In the genomic region with DNA sequence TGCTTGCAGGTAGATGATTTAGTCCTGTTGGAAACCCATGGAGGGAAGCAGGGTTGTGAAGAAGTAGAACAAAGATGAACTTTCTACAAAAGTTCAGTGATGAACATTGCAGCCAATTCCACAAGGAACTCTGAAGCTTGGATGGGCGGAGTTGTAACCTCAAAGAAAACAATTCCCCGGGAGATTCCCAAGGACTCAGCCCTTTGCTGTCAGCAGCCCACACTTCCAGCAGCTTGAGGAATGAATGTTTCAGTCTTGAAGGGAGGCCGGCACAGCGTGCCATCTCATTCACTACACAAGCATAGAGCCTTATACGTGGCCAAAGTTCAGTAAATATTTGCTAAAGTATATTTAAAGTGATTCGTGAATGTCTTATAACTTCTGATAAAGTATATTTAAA, we compare ENCODE assay signal across 24 cellular contexts.
A peak's percentile ranks its signal among the peaks of the same experiment; 100 is the strongest.
DNase-seq lines count a peak whose midpoint lies in the region; ATAC-seq, FAIRE-seq and TF ChIP-seq lines count a peak whose summit lies in the region.
"Had no signal": no experiment of that assay in that cellular context is flagged by ENCODE, and none has a peak within 500 bp of the region (broad histone marks: within the 10 kb centered on the region; RNA-seq: fewer than 3 reads in every experiment).

No MANE protein-coding gene starts in this region.

- POLR2A ChIA-PET in HEK293 (lab: Yijun Ruan, JAX) = no interaction called here

- CTCF ChIA-PET in HEK293 (lab: Yijun Ruan, JAX) = interaction anchor here (0.7 to 1.1 kb wide), 2 partner anchors 38 to 54 kb away, joined by 3 to 4 read pairs; no protein-coding TSS in a partner anchor

- no peak overlapping the region for H3K27ac ChIP-seq in HEK293 (ENCODE audit: extremely low read depth, low read depth, low read length)
- H3K27ac ChIP-seq: BLaER1, epithelial cell of prostate, heart right ventricle, neutrophil, RWPE1, skin epidermis, upper lobe of right lung had no signal

- no peak overlapping the region for H3K4me3 ChIP-seq in HEK293 (ENCODE audit: low read depth, low read length)
- H3K4me3 ChIP-seq: BLaER1, heart right ventricle, skin epidermis, upper lobe of right lung had no signal

- H3K9me3 Mint-ChIP-seq in chondrocyte (ENCODE audit: low read depth) = peaks cover 5% of the 10 kb centered on the region
- H3K9me3 Mint-ChIP-seq: activated naive CD4-positive, alpha-beta T cell treated with anti-CD3 and anti-CD28 coated beads, Interleukin-2, amount 50 U/mL, for 24 hours; activated T-helper 1 cell treated with anti-CD3 and anti-CD28 coated beads, Interleukin-12 subunit alpha, Interleukin-12 subunit beta, Interleukin-2, Interleukin-4 antibody, amounts not matched to agents 30 ng/mL and 10 ng/mL and 1 ng/mL, durations not matched to agents 14 hours and 24 hours and 36 hours had no signal

- H3K36me3 Mint-ChIP-seq in chondrocyte (ENCODE audit: low read depth) = peaks cover 6% of the 10 kb centered on the region
- H3K36me3 Mint-ChIP-seq: activated naive CD4-positive, alpha-beta T cell treated with anti-CD3 and anti-CD28 coated beads, Interleukin-2, amount 50 U/mL, for 24 hours had no signal

- TF ChIP-seq CTCF in HEK293 (tag by site-specific recombination; IDR thresholded peaks at IDR 0.05) = no peak
- no peak for TF ChIP-seq CTCF in chondrocyte (IDR thresholded peaks at IDR 0.05)

- H3K27ac Mint-ChIP-seq in chondrocyte (ENCODE audit: unreplicated experiment) = no peak overlapping the region
- H3K27ac Mint-ChIP-seq: activated naive CD4-positive, alpha-beta T cell treated with anti-CD3 and anti-CD28 coated beads, Interleukin-2, amount 50 U/mL, for 24 hours; activated T-helper 1 cell treated with anti-CD3 and anti-CD28 coated beads, Interleukin-12 subunit alpha, Interleukin-12 subunit beta, Interleukin-2, Interleukin-4 antibody, amounts not matched to agents 30 ng/mL and 10 ng/mL and 1 ng/mL, durations not matched to agents 14 hours and 24 hours and 36 hours had no signal

- H3K4me1 Mint-ChIP-seq in chondrocyte (ENCODE audit: low read depth) = peaks cover 28% of the 10 kb centered on the region
- H3K4me1 Mint-ChIP-seq: activated naive CD4-positive, alpha-beta T cell treated with anti-CD3 and anti-CD28 coated beads, Interleukin-2, amount 50 U/mL, for 24 hours had no signal

- peak; percentile 41 for DNase-seq in chondrocyte (ENCODE audit: low spot score)
- peak; percentile 8 for DNase-seq in kidney tubule cell (ENCODE audit: low spot score)
- DNase-seq in renal cortical epithelial cell (ENCODE audit: low read depth) = peak; percentile 4
- no peak for DNase-seq in urothelium cell line (ENCODE audit: low spot score)
- no peak for DNase-seq in islet precursor cell
- DNase-seq: anterior cingulate cortex; DMS79; heart right ventricle; NCI-H1092; NCI-H1930; NCI-H748 treated with DMSO at 0.1 percent for 48 hours; stimulated activated CD4-positive, alpha-beta T cell treated with anti-CD3 and anti-CD28 coated beads, Interleukin-1b, Interleukin-23, amount 100 ng/mL, for 48 hours; upper lobe of right lung had no signal

- no peaks in the 10 kb centered on the region for H3K27me3 Mint-ChIP-seq in chondrocyte (ENCODE audit: low read depth)
- H3K27me3 Mint-ChIP-seq: activated naive CD4-positive, alpha-beta T cell treated with anti-CD3 and anti-CD28 coated beads, Interleukin-2, amount 50 U/mL, for 24 hours had no signal

- no peak for FAIRE-seq in urothelium cell line (lab: Jason Lieb, UNC)
- FAIRE-seq: H54 had no signal

- no peak overlapping the region for H3K4me3 Mint-ChIP-seq in chondrocyte (ENCODE audit: unreplicated experiment)
- H3K4me3 Mint-ChIP-seq: activated naive CD4-positive, alpha-beta T cell treated with anti-CD3 and anti-CD28 coated beads, Interleukin-2, amount 50 U/mL, for 24 hours; activated T-helper 1 cell treated with anti-CD3 and anti-CD28 coated beads, Interleukin-12 subunit alpha, Interleukin-12 subunit beta, Interleukin-2, Interleukin-4 antibody, amounts not matched to agents 30 ng/mL and 10 ng/mL and 1 ng/mL, durations not matched to agents 14 hours and 24 hours and 36 hours had no signal

- H3K4me1 ChIP-seq in HEK293 (ENCODE audit: control insufficient read depth, insufficient read depth, low read length) = peaks cover 33% of the 10 kb centered on the region
- H3K4me1 ChIP-seq: heart right ventricle, upper lobe of right lung had no signal

- no peaks in the 10 kb centered on the region for H3K9me3 ChIP-seq in HEK293 (ENCODE audit: control insufficient read depth, insufficient read depth, low read depth, low read length)
- H3K9me3 ChIP-seq: neutrophil, upper lobe of right lung had no signal

- H3K36me3 ChIP-seq in HEK293 (ENCODE audit: control insufficient read depth in 2 of 2, insufficient read depth in 1 of 2, low read length in 2 of 2) = no peaks in the 10 kb centered on the region
- H3K36me3 ChIP-seq: BLaER1, heart right ventricle, neutrophil, upper lobe of right lung had no signal

- ATAC-seq in GM18867 (IDR thresholded peaks at IDR 0.05; ENCODE audit: unreplicated experiment) (no peak), GM19023 (IDR thresholded peaks at IDR 0.05; ENCODE audit: unreplicated experiment) (no peak)
- ATAC-seq: heart right ventricle, upper lobe of right lung had no signal

TF ChIP-seq in HEK293, 187 proteins besides CTCF, POLR2A, EP300 and RAD21:
- TF ChIP-seq ZFP69B (tag by site-specific recombination; IDR thresholded peaks at IDR 0.05) (no peak), BCL11B (tag by site-specific recombination; IDR thresholded peaks at IDR 0.05; ENCODE audit: low read depth) (no peak)
- TF ChIP-seq, protein P1, sequence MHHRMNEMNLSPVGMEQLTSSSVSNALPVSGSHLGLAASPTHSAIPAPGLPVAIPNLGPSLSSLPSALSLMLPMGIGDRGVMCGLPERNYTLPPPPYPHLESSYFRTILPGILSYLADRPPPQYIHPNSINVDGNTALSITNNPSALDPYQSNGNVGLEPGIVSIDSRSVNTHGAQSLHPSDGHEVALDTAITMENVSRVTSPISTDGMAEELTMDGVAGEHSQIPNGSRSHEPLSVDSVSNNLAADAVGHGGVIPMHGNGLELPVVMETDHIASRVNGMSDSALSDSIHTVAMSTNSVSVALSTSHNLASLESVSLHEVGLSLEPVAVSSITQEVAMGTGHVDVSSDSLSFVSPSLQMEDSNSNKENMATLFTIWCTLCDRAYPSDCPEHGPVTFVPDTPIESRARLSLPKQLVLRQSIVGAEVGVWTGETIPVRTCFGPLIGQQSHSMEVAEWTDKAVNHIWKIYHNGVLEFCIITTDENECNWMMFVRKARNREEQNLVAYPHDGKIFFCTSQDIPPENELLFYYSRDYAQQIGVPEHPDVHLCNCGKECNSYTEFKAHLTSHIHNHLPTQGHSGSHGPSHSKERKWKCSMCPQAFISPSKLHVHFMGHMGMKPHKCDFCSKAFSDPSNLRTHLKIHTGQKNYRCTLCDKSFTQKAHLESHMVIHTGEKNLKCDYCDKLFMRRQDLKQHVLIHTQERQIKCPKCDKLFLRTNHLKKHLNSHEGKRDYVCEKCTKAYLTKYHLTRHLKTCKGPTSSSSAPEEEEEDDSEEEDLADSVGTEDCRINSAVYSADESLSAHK (tag by site-specific recombination; IDR thresholded peaks at IDR 0.05) = 0 out of 2 replicates have a peak, but pooled peaks have one; percentile 8

Comparison
In these comparisons a context has a peak if more than half of its experiments do, and no peak if none do; other contexts are left out.
1. DNase-seq: peak in chondrocyte (single experiment), kidney tubule cell (single experiment) and renal cortical epithelial cell (single experiment); none in urothelium cell line (single experiment) and islet precursor cell (single experiment).